ENCODE assay signal across 19 cellular contexts in the genomic region with DNA sequence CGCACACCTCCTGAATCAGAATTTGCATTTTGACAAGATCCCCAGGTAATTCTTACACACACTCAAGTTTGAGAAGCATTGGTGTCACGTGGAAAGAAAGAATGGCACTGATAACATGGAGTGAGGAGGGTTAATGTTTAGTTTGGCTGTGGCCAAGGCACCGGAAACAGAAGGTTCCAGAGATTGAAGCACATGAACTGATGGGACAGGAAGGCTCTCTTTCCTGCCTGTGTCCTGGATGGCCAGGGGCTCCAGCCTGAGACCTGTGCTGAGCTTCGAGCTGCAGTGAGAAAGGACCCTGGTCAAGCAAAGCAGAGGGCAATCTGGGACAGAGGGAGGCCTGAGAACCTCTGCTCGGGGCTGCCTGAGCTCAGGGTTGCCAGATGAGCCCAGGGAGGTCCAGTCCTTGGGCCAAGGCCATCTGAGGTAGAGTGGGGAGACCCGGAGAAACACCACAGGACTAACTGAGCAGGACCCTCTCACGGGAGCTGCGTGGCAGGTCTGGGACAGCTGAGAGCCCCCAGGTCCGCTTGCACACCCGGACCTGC. TPM values are rescaled to one million over a fixed set of nuclear protein-coding genes. Genes with fewer than 3 reads are reported as not detected.
DNase-seq lines count a peak whose midpoint lies in the region; ATAC-seq and TF ChIP-seq lines count a peak whose summit lies in the region.
"Had no signal": no experiment of that assay in that cellular context is flagged by ENCODE, and none has a peak within 500 bp of the region (broad histone marks: within the 10 kb centered on the region; RNA-seq: fewer than 3 reads in every experiment).

No MANE protein-coding gene starts in this region.

- intact Hi-C loops in ascending aorta (cut with DNase I), result no loop called here

- no peaks in the 10 kb centered on the region for H3K79me2 ChIP-seq in trophoblast cell (ENCODE audit: control insufficient read depth, insufficient read depth, low read length, poor library complexity)

- no peak for TF ChIP-seq EP300 in gastroesophageal sphincter (IDR thresholded peaks at IDR 0.05)

- no peak for TF ChIP-seq POLR2A in gastroesophageal sphincter (IDR thresholded peaks at IDR 0.05)

- peak; percentile 45 for ATAC-seq in HG03175 (IDR thresholded peaks at IDR 0.05; ENCODE audit: unreplicated experiment)
- ATAC-seq in gastroesophageal sphincter, result peak; percentile 69
- no peak for ATAC-seq in HG02763 (IDR thresholded peaks at IDR 0.05; ENCODE audit: unreplicated experiment)
- ATAC-seq in stimulated activated naive CD8-positive, alpha-beta T cell treated with anti-CD3 and anti-CD28 coated beads, Interleukin-15, amount 100 ng/mL, for 72 hours, result no peak
- ATAC-seq: HCT116, natural killer cell had no signal

- no peak overlapping the region for H3K4ac ChIP-seq in trophoblast cell (ENCODE audit: low read depth, low read length)

- H2BK12ac ChIP-seq in trophoblast cell (ENCODE audit: low read length), result peak overlapping the region; percentile 7

- H4K8ac ChIP-seq in trophoblast cell (ENCODE audit: low read depth, low read length), result no peak overlapping the region

- no peak overlapping the region for H2AK5ac ChIP-seq in trophoblast cell (ENCODE audit: low read length)

- peak overlapping the region; percentile 69 to 93 (median 88) for H3K4me2 ChIP-seq in BLaER1 treated with 17β-estradiol and CSF1 and Interleukin-3, amounts not matched to agents 10 nM and 100 nM
- H3K4me2 ChIP-seq in trophoblast cell (ENCODE audit: low read length), result no peak overlapping the region

- TF ChIP-seq CTCF in gastroesophageal sphincter (IDR thresholded peaks at IDR 0.05) (no peak), ascending aorta (IDR thresholded peaks at IDR 0.05) (no peak)

- no peak overlapping the region; a peak in 1 of 20 replicates for H3K4me3 ChIP-seq in BLaER1 treated with 17β-estradiol and CSF1 and Interleukin-3, amounts not matched to agents 10 nM and 100 nM
- H3K4me3 ChIP-seq in gastroesophageal sphincter (no peak overlapping the region), trophoblast cell (ENCODE audit: low read depth, low read length) (no peak overlapping the region), ascending aorta (no peak overlapping the region)
- H3K4me3 ChIP-seq: dorsolateral prefrontal cortex, tibial artery had no signal

- H3K23ac ChIP-seq in trophoblast cell (ENCODE audit: low read length), result no peak overlapping the region

- H4K12ac ChIP-seq in trophoblast cell (ENCODE audit: low read depth, low read length), result no peak overlapping the region

- peak overlapping the region in 1 of 2 donors; percentile 14 for H3K27ac Mint-ChIP-seq in stimulated activated naive CD8-positive, alpha-beta T cell treated with anti-CD3 and anti-CD28 coated beads, Interleukin-15, amount 100 ng/mL, for 72 hours
- H3K27ac Mint-ChIP-seq: natural killer cell had no signal

- H3K18ac ChIP-seq in trophoblast cell (ENCODE audit: low read length), result peak overlapping the region; percentile 8

- H3K4me1 Mint-ChIP-seq in stimulated activated naive CD8-positive, alpha-beta T cell treated with anti-CD3 and anti-CD28 coated beads, Interleukin-15, amount 100 ng/mL, for 72 hours, result peaks cover 44% of the 10 kb centered on the region
- H3K4me1 Mint-ChIP-seq: natural killer cell had no signal

- no peak overlapping the region for H2AFZ ChIP-seq in trophoblast cell (ENCODE audit: insufficient read depth, low read length, poor library complexity)

- H3K4me1 ChIP-seq in BLaER1 treated with 17β-estradiol and CSF1 and Interleukin-3, amounts not matched to agents 10 nM and 100 nM, result peaks cover 69 to 97% (median 88%) of the 10 kb centered on the region in 10 experiments
- peaks cover 0 to 10% (median 0%) of the 10 kb centered on the region in 3 donors for H3K4me1 ChIP-seq in gastroesophageal sphincter
- H3K4me1 ChIP-seq in trophoblast cell (ENCODE audit: control insufficient read depth in 1 of 2, insufficient read depth in 2 of 2, low read length in 2 of 2), result peaks cover 12 to 20% of the 10 kb centered on the region in 2 experiments
- H3K4me1 ChIP-seq in ascending aorta, result no peaks in the 10 kb centered on the region
- H3K4me1 ChIP-seq: tibial artery had no signal

- H3K9ac ChIP-seq in BLaER1 treated with 17β-estradiol and CSF1 and Interleukin-3, amounts not matched to agents 10 nM and 100 nM, result peak overlapping the region in 5 of 11 experiments; percentile 22 to 51 (median 28); a peak in 6 of 22 replicates
- H3K9ac ChIP-seq in trophoblast cell (ENCODE audit: low read length), result no peak overlapping the region

- H3K14ac ChIP-seq in trophoblast cell (ENCODE audit: low read length), result peak overlapping the region; percentile 18

- no peaks in the 10 kb centered on the region for H3K27me3 ChIP-seq in BLaER1 treated with 17β-estradiol and CSF1 and Interleukin-3, amounts not matched to agents 10 nM and 100 nM
- H3K27me3 ChIP-seq in gastroesophageal sphincter (no peaks in the 10 kb centered on the region), trophoblast cell (ENCODE audit: insufficient read depth, low read length) (no peaks in the 10 kb centered on the region), ascending aorta (no peaks in the 10 kb centered on the region)

- H2BK5ac ChIP-seq in trophoblast cell (ENCODE audit: low read depth, low read length, poor library complexity), result peak overlapping the region; percentile 26

- peaks cover 7% of the 10 kb centered on the region for H3K79me1 ChIP-seq in trophoblast cell (ENCODE audit: low read length)

- H3K9me3 ChIP-seq in BLaER1 treated with 17β-estradiol and CSF1 and Interleukin-3, amounts not matched to agents 10 nM and 100 nM (replicated peaks in 1 of 11), result no peaks in the 10 kb centered on the region
- H3K9me3 ChIP-seq in gastroesophageal sphincter (no peaks in the 10 kb centered on the region), trophoblast cell (ENCODE audit: insufficient read depth, low read depth, low read length) (no peaks in the 10 kb centered on the region), ascending aorta (no peaks in the 10 kb centered on the region)
- H3K9me3 ChIP-seq: tibial artery had no signal

- H3K4me3 Mint-ChIP-seq in stimulated activated naive CD8-positive, alpha-beta T cell treated with anti-CD3 and anti-CD28 coated beads, Interleukin-15, amount 100 ng/mL, for 72 hours, result no peak overlapping the region
- H3K4me3 Mint-ChIP-seq: natural killer cell had no signal

- H3K27me3 Mint-ChIP-seq in stimulated activated naive CD8-positive, alpha-beta T cell treated with anti-CD3 and anti-CD28 coated beads, Interleukin-15, amount 100 ng/mL, for 72 hours, result peaks cover 7% of the 10 kb centered on the region

- DNase-seq in trophoblast cell, result no peak
- DNase-seq in NCI-H1417 treated with DMSO at 0.1 percent for 48 hours (lab: John Stamatoyannopoulos, UW), result no peak
- DNase-seq in ascending aorta (ENCODE audit: low spot score in 2 of 2), result no peak
- no peak for DNase-seq in stimulated activated naive CD8-positive, alpha-beta T cell treated with anti-CD3 and anti-CD28 coated beads, Interleukin-15, amount 100 ng/mL, for 72 hours
- DNase-seq: activated CD4-positive, CD25-positive, alpha-beta regulatory T cell; activated gamma-delta T cell; COR-L47; dorsolateral prefrontal cortex; natural killer cell; NCI-H1105; NCI-H2171 treated with DMSO at 0.1 percent for 48 hours; NCI-H82; T-cell; tibial artery had no signal

- H2BK120ac ChIP-seq in trophoblast cell (ENCODE audit: insufficient read depth, low read length, poor library complexity), result peak overlapping the region; percentile 6

- peak overlapping the region in 7 of 11 experiments; percentile 31 to 72 (median 52); a peak in 14 of 22 replicates for H3K27ac ChIP-seq in BLaER1 treated with 17β-estradiol and CSF1 and Interleukin-3, amounts not matched to agents 10 nM and 100 nM
- peak overlapping the region in 3 of 4 donors; percentile 44 to 61 (median 51) for H3K27ac ChIP-seq in gastroesophageal sphincter
- peak overlapping the region; percentile 10 for H3K27ac ChIP-seq in trophoblast cell (ENCODE audit: low read depth, low read length)
- H3K27ac ChIP-seq in ascending aorta, result peak overlapping the region in 1 of 2 donors; percentile 9
- H3K27ac ChIP-seq: tibial artery had no signal

- H4K91ac ChIP-seq in trophoblast cell (ENCODE audit: low read depth, low read length), result peak overlapping the region; percentile 36

- H3K36me3 ChIP-seq in BLaER1 treated with 17β-estradiol and CSF1 and Interleukin-3, amounts not matched to agents 10 nM and 100 nM, result 0 out of 22 replicates have a peak, but pooled peaks cover 0 to 4% (median 0%) of the 10 kb centered on the region in 11 experiments
- H3K36me3 ChIP-seq in gastroesophageal sphincter (peaks cover 0 to 33% of the 10 kb centered on the region in 2 donors), trophoblast cell (ENCODE audit: control insufficient read depth in 1 of 2, insufficient read depth in 2 of 2, low read length in 2 of 2) (no peaks in the 10 kb centered on the region), ascending aorta (no peaks in the 10 kb centered on the region)

- H4K20me1 ChIP-seq in BLaER1 treated with 17β-estradiol and CSF1 and Interleukin-3, amounts not matched to agents 10 nM and 100 nM, result no peaks in the 10 kb centered on the region

- H3K9me3 Mint-ChIP-seq in stimulated activated naive CD8-positive, alpha-beta T cell treated with anti-CD3 and anti-CD28 coated beads, Interleukin-15, amount 100 ng/mL, for 72 hours, result no peaks in the 10 kb centered on the region
- H3K9me3 Mint-ChIP-seq: natural killer cell, T-cell had no signal

- 64 to 93% methylated on average over 2 to 4 of the region's 10 CpGs for WGBS in gastroesophageal sphincter (ENCODE audit: low coverage in 1 of 2), 2 donors
- no CpG with 5 or more reads among the region's 10 CpGs for WGBS in trophoblast cell (ENCODE audit: extremely low coverage, insufficient coverage, insufficient read length)

RNA-seq across cellular contexts. Expression of a gene that starts 27.3 kb away (rescaled TPM):
- total RNA-seq in gastroesophageal sphincter (10 to 100 TPM; 10.3 to 20.6 (median 14.0) TPM), ascending aorta (24.7 TPM)
- 6.6 and 6.9 TPM in 2 replicates for polyA plus RNA-seq in trophoblast cell (2013)

RNA-seq across cellular contexts. Expression of a gene that starts 46.4 kb away (rescaled TPM):
- total RNA-seq in gastroesophageal sphincter (10 to 100 TPM in 3 of 4 donors, 1 to 10 TPM in 1; 9.3 to 12.0 (median 11.1) TPM), ascending aorta (7.8 TPM)
- polyA plus RNA-seq in trophoblast cell (2013), result 10.1 and 11.1 TPM in 2 replicates

RNA-seq across cellular contexts. Expression of a gene that starts 58.9 kb away (rescaled TPM):
- 1 to 10 TPM; 2.5 to 4.7 (median 3.8) TPM for total RNA-seq in gastroesophageal sphincter
- polyA plus RNA-seq in trophoblast cell (2013), result 2.2 and 2.4 TPM in 2 replicates
- 1.5 TPM for total RNA-seq in ascending aorta

Comparison
In these comparisons a context has a peak if more than half of its experiments do, and no peak if none do; other contexts are left out.
1. ATAC-seq: peak in HG03175 (single experiment) and gastroesophageal sphincter (single experiment); none in HG02763 (single experiment) and stimulated activated naive CD8-positive, alpha-beta T cell treated with anti-CD3 and anti-CD28 coated beads, Interleukin-15, amount 100 ng/mL, for 72 hours (single experiment).